In the genomic region with DNA sequence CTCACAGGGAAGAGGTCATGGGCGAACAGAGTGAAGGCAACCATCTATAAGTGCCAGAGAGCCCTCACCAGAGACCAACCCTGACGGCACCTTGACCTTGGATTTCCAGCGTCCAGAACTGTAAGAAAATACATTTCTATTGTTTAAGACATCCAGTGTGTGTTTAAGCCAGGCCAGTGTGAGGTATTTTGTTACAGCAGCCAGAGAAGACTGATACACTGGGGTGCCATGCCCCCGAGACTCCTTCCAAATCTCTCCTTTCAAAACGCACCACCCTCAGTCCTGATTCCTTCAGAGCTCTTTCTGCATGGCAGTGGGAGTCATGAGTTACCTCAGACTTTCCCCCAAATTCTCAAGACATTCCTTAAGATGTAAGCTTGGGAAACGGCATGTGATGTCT, we compare ENCODE assay signal across 33 cellular contexts. TPM values are rescaled to one million over a fixed set of nuclear protein-coding genes. Genes with fewer than 3 reads are reported as not detected.
"Had no signal": no experiment of that assay in that cellular context is flagged by ENCODE, and none has a peak within 500 bp of the region (broad histone marks: within the 10 kb centered on the region; RNA-seq: fewer than 3 reads in every experiment).

No MANE protein-coding gene starts in this region.

- ATAC-seq: stimulated activated effector memory CD8-positive, alpha-beta T cell treated with anti-CD3 and anti-CD28 coated beads, Interleukin-12 subunit alpha, Interleukin-12 subunit beta, amount 100 ng/mL, for 72 hours; stimulated activated memory B cell treated with anti-CD40 and anti-IgM and Interleukin-4, amounts not matched to agents 10 μg/mL and 1 μg/mL and 100 μg/mL, for 72 hours; stimulated activated naive B cell treated with anti-CD40 and anti-IgM and Interleukin-4, amounts not matched to agents 10 μg/mL and 1 μg/mL and 100 μg/mL, for 72 hours; stimulated activated naive CD8-positive, alpha-beta T cell treated with anti-CD3 and anti-CD28 coated beads, Interleukin-15, amount 100 ng/mL, for 72 hours; stimulated activated naive CD8-positive, alpha-beta T cell treated with anti-CD3 and anti-CD28 coated beads, Interleukin-15, Interleukin-2, amounts not matched to agents 100 U/mL and 50 U/mL, for 24 hours; upper lobe of right lung had no signal

- H3K27me3 ChIP-seq: stomach, suprapubic skin, testis, thyroid gland, tibial nerve, transverse colon, upper lobe of left lung, upper lobe of right lung, uterus, vagina had no signal

- H3K4me3 Mint-ChIP-seq: stimulated activated effector memory CD8-positive, alpha-beta T cell treated with anti-CD3 and anti-CD28 coated beads, Interleukin-12 subunit alpha, Interleukin-12 subunit beta, amount 100 ng/mL, for 72 hours; stimulated activated memory B cell treated with anti-CD40 and anti-IgM and Interleukin-4, amounts not matched to agents 10 μg/mL and 1 μg/mL and 100 μg/mL, for 72 hours; stimulated activated naive B cell treated with anti-CD40 and anti-IgM and Interleukin-4, amounts not matched to agents 10 μg/mL and 1 μg/mL and 100 μg/mL, for 72 hours; stimulated activated naive CD8-positive, alpha-beta T cell treated with anti-CD3 and anti-CD28 coated beads, Interleukin-15, amount 100 ng/mL, for 72 hours; stimulated activated naive CD8-positive, alpha-beta T cell treated with anti-CD3 and anti-CD28 coated beads, Interleukin-15, Interleukin-2, amounts not matched to agents 100 ng/mL and 50 ng/mL, for 24 hours; type B pancreatic cell had no signal

- H3K9me3 Mint-ChIP-seq: stimulated activated effector memory CD8-positive, alpha-beta T cell treated with anti-CD3 and anti-CD28 coated beads, Interleukin-12 subunit alpha, Interleukin-12 subunit beta, amount 100 ng/mL, for 72 hours; stimulated activated memory B cell treated with anti-CD40 and anti-IgM and Interleukin-4, amounts not matched to agents 10 μg/mL and 1 μg/mL and 100 μg/mL, for 72 hours; stimulated activated naive CD8-positive, alpha-beta T cell treated with anti-CD3 and anti-CD28 coated beads, Interleukin-15, amount 100 ng/mL, for 72 hours; stimulated activated naive CD8-positive, alpha-beta T cell treated with anti-CD3 and anti-CD28 coated beads, Interleukin-15, Interleukin-2, amounts not matched to agents 100 ng/mL and 50 ng/mL, for 24 hours; type B pancreatic cell had no signal

- H3K36me3 ChIP-seq: stomach, suprapubic skin, thoracic aorta, thyroid gland, tibial artery, tibial nerve, transverse colon, upper lobe of left lung, upper lobe of right lung, uterus, vagina had no signal

- FAIRE-seq: urothelium cell line had no signal

- H3K4me1 ChIP-seq: transverse colon, uterus had no signal

- H3K27ac Mint-ChIP-seq: stimulated activated effector memory CD8-positive, alpha-beta T cell treated with anti-CD3 and anti-CD28 coated beads, Interleukin-12 subunit alpha, Interleukin-12 subunit beta, amount 100 ng/mL, for 72 hours; stimulated activated memory B cell treated with anti-CD40 and anti-IgM and Interleukin-4, amounts not matched to agents 10 μg/mL and 1 μg/mL and 100 μg/mL, for 72 hours; stimulated activated naive B cell treated with anti-CD40 and anti-IgM and Interleukin-4, amounts not matched to agents 10 μg/mL and 1 μg/mL and 100 μg/mL, for 72 hours; stimulated activated naive CD8-positive, alpha-beta T cell treated with anti-CD3 and anti-CD28 coated beads, Interleukin-15, amount 100 ng/mL, for 72 hours; stimulated activated naive CD8-positive, alpha-beta T cell treated with anti-CD3 and anti-CD28 coated beads, Interleukin-15, Interleukin-2, amounts not matched to agents 100 ng/mL and 50 ng/mL, for 24 hours; type B pancreatic cell had no signal

- H3K36me3 Mint-ChIP-seq: stimulated activated effector memory CD8-positive, alpha-beta T cell treated with anti-CD3 and anti-CD28 coated beads, Interleukin-12 subunit alpha, Interleukin-12 subunit beta, amount 100 ng/mL, for 72 hours; stimulated activated memory B cell treated with anti-CD40 and anti-IgM and Interleukin-4, amounts not matched to agents 10 μg/mL and 1 μg/mL and 100 μg/mL, for 72 hours; stimulated activated naive B cell treated with anti-CD40 and anti-IgM and Interleukin-4, amounts not matched to agents 10 μg/mL and 1 μg/mL and 100 μg/mL, for 72 hours; type B pancreatic cell had no signal

- H3K27me3 Mint-ChIP-seq: stimulated activated memory B cell treated with anti-CD40 and anti-IgM and Interleukin-4, amounts not matched to agents 10 μg/mL and 1 μg/mL and 100 μg/mL, for 72 hours; stimulated activated naive B cell treated with anti-CD40 and anti-IgM and Interleukin-4, amounts not matched to agents 10 μg/mL and 1 μg/mL and 100 μg/mL, for 72 hours; stimulated activated naive CD8-positive, alpha-beta T cell treated with anti-CD3 and anti-CD28 coated beads, Interleukin-15, amount 100 ng/mL, for 72 hours; type B pancreatic cell had no signal

- DNase-seq: stimulated activated CD4-positive, alpha-beta T cell treated with anti-CD3 and anti-CD28 coated beads, Interleukin-2, amount 100 ng/mL, for 48 hours; stimulated activated CD4-positive, alpha-beta T cell treated with anti-CD3 and anti-CD28 coated beads, Interleukin-4, amount 100 ng/mL, for 1 hour; stimulated activated CD4-positive, alpha-beta T cell treated with anti-CD3 and anti-CD28 coated beads, Interleukin-4, amount 100 ng/mL, for 24 hours; stimulated activated CD4-positive, alpha-beta T cell treated with anti-CD3 and anti-CD28 coated beads, Interleukin-4, amount 100 ng/mL, for 4 hours; stimulated activated CD8-positive, alpha-beta memory T cell treated with anti-CD3 and anti-CD28 coated beads, Interleukin-4, amount 100 ng/mL, for 48 hours; stimulated activated naive B cell treated with anti-CD40 and anti-IgM and Interleukin-4, amounts not matched to agents 10 μg/mL and 1 μg/mL and 100 μg/mL, for 72 hours; stimulated activated naive CD4-positive, alpha-beta T cell; stimulated activated naive CD4-positive, alpha-beta T cell treated with Interleukin-2 at 50 U/mL for 16 hours; stimulated activated naive CD8-positive, alpha-beta T cell treated with anti-CD3 and anti-CD28 coated beads, Interleukin-15, amount 100 ng/mL, for 72 hours; stimulated activated naive CD8-positive, alpha-beta T cell treated with anti-CD3 and anti-CD28 coated beads, Interleukin-15, Interleukin-2, amounts not matched to agents 100 U/mL and 50 U/mL, for 24 hours; stomach; substantia nigra; testis; thyroid gland; transverse colon; trophoblast cell; upper lobe of left lung; upper lobe of right lung; uterus had no signal

- H3K9me3 ChIP-seq: stomach, suprapubic skin, testis, thoracic aorta, thyroid gland, tibial artery, tibial nerve, transverse colon, upper lobe of left lung, upper lobe of right lung, uterus, vagina had no signal

- H3K27ac ChIP-seq: stomach, suprapubic skin, testis, thoracic aorta, thyroid gland, tibial artery, tibial nerve, transverse colon, upper lobe of left lung, upper lobe of right lung, uterus, vagina had no signal

- H3K4me1 Mint-ChIP-seq: stimulated activated effector memory CD8-positive, alpha-beta T cell treated with anti-CD3 and anti-CD28 coated beads, Interleukin-12 subunit alpha, Interleukin-12 subunit beta, amount 100 ng/mL, for 72 hours; stimulated activated memory B cell treated with anti-CD40 and anti-IgM and Interleukin-4, amounts not matched to agents 10 μg/mL and 1 μg/mL and 100 μg/mL, for 72 hours; stimulated activated naive B cell treated with anti-CD40 and anti-IgM and Interleukin-4, amounts not matched to agents 10 μg/mL and 1 μg/mL and 100 μg/mL, for 72 hours; stimulated activated naive CD8-positive, alpha-beta T cell treated with anti-CD3 and anti-CD28 coated beads, Interleukin-15, amount 100 ng/mL, for 72 hours had no signal

- H3K4me3 ChIP-seq: stomach, suprapubic skin, testis, thoracic aorta, thyroid gland, tibial artery, tibial nerve, transverse colon, upper lobe of left lung, upper lobe of right lung, uterus, vagina had no signal

RNA-seq across cellular contexts. Expression of gene SERPINA5, which starts 2.5 kb away (rescaled TPM):
- total RNA-seq: temporal lobe had no signal

RNA-seq across cellular contexts. Expression of gene SERPINA4, which starts 17.5 kb away (rescaled TPM):
- total RNA-seq: subcutaneous adipose tissue, suprapubic skin, temporal lobe, thoracic aorta, thyroid gland, tibial nerve, transverse colon, upper lobe of right lung, ureter, urinary bladder, vagina had no signal
- polyA plus RNA-seq: urinary bladder had no signal
